Comparison of ENCODE assay signal across 18 cellular contexts in the genomic region with DNA sequence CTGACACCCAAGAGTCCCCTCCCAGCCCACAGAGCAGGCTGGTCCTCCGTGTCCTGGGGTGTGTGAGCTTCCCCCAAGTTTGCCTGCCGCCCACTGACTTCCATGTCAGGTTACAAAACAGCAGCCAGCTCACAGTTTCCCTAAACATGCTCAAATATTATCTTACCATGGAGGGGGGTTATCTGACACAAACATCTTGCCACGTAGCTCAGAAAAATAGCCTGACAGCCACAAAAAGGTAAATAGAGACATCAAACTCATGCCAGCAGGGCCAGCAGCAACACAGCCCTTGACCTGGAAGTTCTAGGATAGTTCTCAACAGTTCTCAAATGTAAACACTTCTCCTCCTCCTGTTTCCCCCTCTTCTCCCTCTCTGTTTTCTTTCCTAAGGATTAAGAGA.
"Had no signal": no experiment of that assay in that cellular context is flagged by ENCODE, and none has a peak within 500 bp of the region (broad histone marks: within the 10 kb centered on the region; RNA-seq: fewer than 3 reads in every experiment).

No MANE protein-coding gene starts in this region.

- H3K27ac ChIP-seq: body of pancreas, foreskin keratinocyte, left ventricle myocardium inferior, upper lobe of right lung had no signal

- H3K9me3 ChIP-seq: body of pancreas, left ventricle myocardium inferior, SK-N-SH, upper lobe of right lung had no signal

- H3K4me2 ChIP-seq: SK-N-SH had no signal

- H3K4me1 ChIP-seq: body of pancreas, upper lobe of right lung had no signal

- H3K9me3 Mint-ChIP-seq: activated CD4-positive, alpha-beta memory T cell treated with anti-CD3 and anti-CD28 coated beads, Interleukin-2, amount 10 ng/mL, durations not matched to agents 7 days and 5 days; activated CD4-positive, alpha-beta T cell treated with anti-CD3 and anti-CD28 coated beads, Interleukin-2, amount 10 ng/mL, durations not matched to agents 24 days and 14 days; activated naive CD8-positive, alpha-beta T cell treated with anti-CD3 and anti-CD28 coated beads, Interleukin-2, amount 50 U/mL, for 24 hours; nephron progenitor cell had no signal

- H3K36me3 ChIP-seq: left ventricle myocardium inferior, upper lobe of right lung had no signal

- H3K36me3 Mint-ChIP-seq: activated CD8-positive, alpha-beta memory T cell treated with anti-CD3 and anti-CD28 coated beads, Interleukin-2, amount 10 ng/mL, durations not matched to agents 7 days and 5 days had no signal

- H3K27me3 Mint-ChIP-seq: activated CD4-positive, alpha-beta memory T cell treated with anti-CD3 and anti-CD28 coated beads, Interleukin-2, amount 10 ng/mL, durations not matched to agents 7 days and 5 days had no signal

- H3K27ac Mint-ChIP-seq: activated CD4-positive, alpha-beta memory T cell treated with anti-CD3 and anti-CD28 coated beads, Interleukin-2, amount 10 ng/mL, durations not matched to agents 7 days and 5 days; activated CD4-positive, alpha-beta T cell treated with anti-CD3 and anti-CD28 coated beads, Interleukin-2, amount 10 ng/mL, durations not matched to agents 24 days and 14 days; activated CD8-positive, alpha-beta memory T cell treated with anti-CD3 and anti-CD28 coated beads, Interleukin-2, amount 10 ng/mL, durations not matched to agents 7 days and 5 days; activated naive CD8-positive, alpha-beta T cell treated with anti-CD3 and anti-CD28 coated beads, Interleukin-2, amount 50 U/mL, for 24 hours; progenitor cell of endocrine pancreas had no signal

- H3K27me3 ChIP-seq: body of pancreas, upper lobe of right lung had no signal

- H3K4me1 Mint-ChIP-seq: activated CD4-positive, alpha-beta memory T cell treated with anti-CD3 and anti-CD28 coated beads, Interleukin-2, amount 10 ng/mL, durations not matched to agents 7 days and 5 days had no signal

- H3K4me3 Mint-ChIP-seq: activated CD4-positive, alpha-beta memory T cell treated with anti-CD3 and anti-CD28 coated beads, Interleukin-2, amount 10 ng/mL, durations not matched to agents 7 days and 5 days; activated CD4-positive, alpha-beta T cell treated with anti-CD3 and anti-CD28 coated beads, Interleukin-2, amount 10 ng/mL, durations not matched to agents 24 days and 14 days; activated CD8-positive, alpha-beta memory T cell treated with anti-CD3 and anti-CD28 coated beads, Interleukin-2, amount 10 ng/mL, durations not matched to agents 7 days and 5 days; activated naive CD8-positive, alpha-beta T cell treated with anti-CD3 and anti-CD28 coated beads, Interleukin-2, amount 50 U/mL, for 24 hours; nephron progenitor cell had no signal

- H3K4me3 ChIP-seq: body of pancreas, left ventricle myocardium inferior, upper lobe of right lung had no signal

- DNase-seq: activated CD4-positive, alpha-beta memory T cell treated with anti-CD3 and anti-CD28 coated beads, Interleukin-2, amount 10 ng/mL, durations not matched to agents 7 days and 5 days; activated CD4-positive, alpha-beta T cell treated with anti-CD3 and anti-CD28 coated beads, Interleukin-2, amount 10 ng/mL, durations not matched to agents 24 days and 14 days; activated CD8-positive, alpha-beta memory T cell treated with anti-CD3 and anti-CD28 coated beads, Interleukin-2, amount 10 ng/mL, durations not matched to agents 7 days and 5 days; activated effector memory CD4-positive, alpha-beta T cell treated with anti-CD3 and anti-CD28 coated beads, Interleukin-2, amount 50 U/mL, for 16 hours; activated naive CD4-positive, alpha-beta T cell treated with anti-CD3 and anti-CD28 coated beads, Interleukin-2, amount 50 U/mL, for 16 hours; activated naive CD8-positive, alpha-beta T cell treated with anti-CD3 and anti-CD28 coated beads, Interleukin-2, amount 50 U/mL, for 24 hours; activated T-cell treated with anti-CD3 and anti-CD28 coated beads for 4 hours; body of pancreas; foreskin keratinocyte; kidney glomerular epithelial cell; left ventricle myocardium inferior; nephron progenitor cell; occipital lobe; SK-N-SH; stimulated activated CD4-positive, alpha-beta T cell treated with anti-CD3 and anti-CD28 coated beads, Interleukin-4, amount 100 ng/mL, for 4 hours; stimulated activated naive CD8-positive, alpha-beta T cell treated with anti-CD3 and anti-CD28 coated beads, Interleukin-15, Interleukin-2, amounts not matched to agents 100 U/mL and 50 U/mL, for 24 hours; upper lobe of right lung had no signal
